ENCODE assay signal across 8 cellular contexts in genomic region chr15:90035095-90035834, GRCh38. TPM values are rescaled to one million over a fixed set of nuclear protein-coding genes. Genes with fewer than 3 reads are reported as not detected.
DNase-seq lines count a peak whose midpoint lies in the region; ATAC-seq and TF ChIP-seq lines count a peak whose summit lies in the region.

No MANE protein-coding gene starts in this region.

- 61 to 67% methylated on average over 18 to 19 of the region's 19 CpGs for WGBS in lower leg skin, 2 donors
- 71% methylated on average over 19 of the region's 19 CpGs for WGBS in urinary bladder

- peak overlapping the region; percentile 1 for H3K27ac ChIP-seq in urinary bladder (ENCODE audit: low read depth)

- TF ChIP-seq POLR2A in lower leg skin (IDR thresholded peaks at IDR 0.05): no peak

- intact Hi-C loops in lower leg skin (cut with DNase I; ENCODE audit: low total_unique reads): no loop called here

- H3K4me3 ChIP-seq in lower leg skin (ENCODE audit: low read depth, poor library complexity, severe bottlenecking) (no peak overlapping the region), urinary bladder (ENCODE audit: low read depth, low read length) (no peak overlapping the region)

- TF ChIP-seq CTCF in lower leg skin (IDR thresholded peaks at IDR 0.05): no peak

- no peaks in the 10 kb centered on the region for H3K4me1 ChIP-seq in urinary bladder (ENCODE audit: insufficient read depth)

- in situ Hi-C loops in T47D (cut with HindIII; ENCODE audit: low pct_unique_long_range_greater_than_20kb, low sequenced_read_pairs): no loop called here

- no peaks in the 10 kb centered on the region for H3K36me3 ChIP-seq in urinary bladder (ENCODE audit: insufficient read depth)

- ATAC-seq in HG03457 (IDR thresholded peaks at IDR 0.05; ENCODE audit: unreplicated experiment) (no peak), HG02623 (IDR thresholded peaks at IDR 0.05; ENCODE audit: unreplicated experiment) (no peak)

- DNase-seq in COLO668 (lab: John Stamatoyannopoulos, UW; ENCODE audit: unreplicated experiment) (peak; percentile 84), NCI-H2081 (lab: John Stamatoyannopoulos, UW) (peak; percentile 78 to 92), T47D (ENCODE audit: low read depth in 1 of 2, low spot score in 1 of 2) (peak; percentile 40 to 69), lower leg skin (ENCODE audit: low spot score in 2 of 2) (peak; percentile 68 to 91), amniotic stem cell (lab: John Stamatoyannopoulos, UW) (no peak)

RNA-seq across cellular contexts. Expression of gene ZNF710, which starts 34.1 kb away (rescaled TPM):
- total RNA-seq in lower leg skin (10 to 100 TPM; 27.2 to 34.3 (median 32.4) TPM), urinary bladder (9.7 TPM)
- 9.6 TPM for polyA plus RNA-seq in urinary bladder
